8 cellular contexts compared by ENCODE assay signal in genomic region chr20:7161690-7162089, GRCh38.
DNase-seq lines count a peak whose midpoint lies in the region; ATAC-seq and TF ChIP-seq lines count a peak whose summit lies in the region.

No MANE protein-coding gene starts in this region.

- intact Hi-C loops in body of pancreas (cut with DNase I), result no loop called here
- intact Hi-C loops in ascending aorta (cut with DNase I), result no loop called here

- H3K27me3 Mint-ChIP-seq in activated CD8-positive, alpha-beta memory T cell treated with anti-CD3 and anti-CD28 coated beads, Interleukin-2, amount 10 ng/mL, durations not matched to agents 7 days and 5 days, result no peaks in the 10 kb centered on the region

- H3K9ac ChIP-seq in liver (ENCODE audit: low read depth in 1 of 2, low read length in 2 of 2), result no peak overlapping the region

- H3K27me3 ChIP-seq in body of pancreas (no peaks in the 10 kb centered on the region), liver (ENCODE audit: control insufficient read depth in 4 of 4, insufficient read depth in 4 of 4, low read length in 3 of 4) (no peaks in the 10 kb centered on the region), ascending aorta (no peaks in the 10 kb centered on the region)

- H3K4me3 ChIP-seq in body of pancreas, result no peak overlapping the region
- H3K4me3 ChIP-seq in liver (ENCODE audit: low read depth in 1 of 3, low read length in 3 of 3), result no peak overlapping the region
- no peak overlapping the region for H3K4me3 ChIP-seq in ascending aorta

- H3K36me3 ChIP-seq in body of pancreas (replicated peaks in 1 of 2; ENCODE audit: insufficient read depth in 1 of 2, low read depth in 2 of 2) (no peaks in the 10 kb centered on the region), liver (ENCODE audit: control insufficient read depth in 4 of 4, insufficient read depth in 3 of 4, low read depth in 1 of 4, low read length in 3 of 4) (no peaks in the 10 kb centered on the region), ascending aorta (no peaks in the 10 kb centered on the region)

- H3K4me1 ChIP-seq in body of pancreas, result no peaks in the 10 kb centered on the region
- no peaks in the 10 kb centered on the region for H3K4me1 ChIP-seq in liver (ENCODE audit: control insufficient read depth in 4 of 4, insufficient read depth in 4 of 4, low read length in 3 of 4)
- no peaks in the 10 kb centered on the region for H3K4me1 ChIP-seq in ascending aorta

- no peak overlapping the region for H3K4me3 Mint-ChIP-seq in activated CD8-positive, alpha-beta memory T cell treated with anti-CD3 and anti-CD28 coated beads, Interleukin-2, amount 10 ng/mL, durations not matched to agents 7 days and 5 days

- no peaks in the 10 kb centered on the region for H3K36me3 Mint-ChIP-seq in activated CD8-positive, alpha-beta memory T cell treated with anti-CD3 and anti-CD28 coated beads, Interleukin-2, amount 10 ng/mL, durations not matched to agents 7 days and 5 days

- DNase-seq in DMS53 treated with DMSO at 0.1 percent for 48 hours (lab: John Stamatoyannopoulos, UW; ENCODE audit: unreplicated experiment), result peak; percentile 34
- peak; percentile 30 for DNase-seq in NAMALWA (ENCODE audit: low spot score)
- DNase-seq in body of pancreas, result peak in 1 of 4 donors; percentile 17
- no peak for DNase-seq in ascending aorta (ENCODE audit: low spot score in 2 of 2)
- DNase-seq in activated CD8-positive, alpha-beta memory T cell treated with anti-CD3 and anti-CD28 coated beads, Interleukin-2, amount 10 ng/mL, durations not matched to agents 7 days and 5 days, result no peak

- no peaks in the 10 kb centered on the region for H3K4me1 Mint-ChIP-seq in activated CD8-positive, alpha-beta memory T cell treated with anti-CD3 and anti-CD28 coated beads, Interleukin-2, amount 10 ng/mL, durations not matched to agents 7 days and 5 days

- peaks cover 6% of the 10 kb centered on the region for H3K9me3 Mint-ChIP-seq in activated CD8-positive, alpha-beta memory T cell treated with anti-CD3 and anti-CD28 coated beads, Interleukin-2, amount 10 ng/mL, durations not matched to agents 7 days and 5 days (ENCODE audit: low read depth)

- peak; percentile 82 to 86 for TF ChIP-seq RAD21 in liver (IDR thresholded peaks at IDR 0.05)

- TF ChIP-seq CTCF in body of pancreas (IDR thresholded peaks at IDR 0.05) (peak in 5 of 7 experiments; percentile 11 to 37 (median 18)), liver (IDR thresholded peaks at IDR 0.05; ENCODE audit: low read depth, low read length, missing input control) (peak; percentile 65), ascending aorta (IDR thresholded peaks at IDR 0.05) (no peak)

- CTCF ChIA-PET in activated CD8-positive, alpha-beta memory T cell treated with anti-CD3 and anti-CD28 coated beads, Interleukin-2, amount 10 ng/mL, durations not matched to agents 7 days and 5 days (lab: Charles Lee), result no interaction called here

- TF ChIP-seq POLR2A in body of pancreas (IDR thresholded peaks at IDR 0.05), result no peak

- no peak overlapping the region for H3K27ac Mint-ChIP-seq in activated CD8-positive, alpha-beta memory T cell treated with anti-CD3 and anti-CD28 coated beads, Interleukin-2, amount 10 ng/mL, durations not matched to agents 7 days and 5 days

- H3K27ac ChIP-seq in body of pancreas, result no peak overlapping the region
- H3K27ac ChIP-seq in liver (ENCODE audit: low read depth in 1 of 2, low read length in 2 of 2), result no peak overlapping the region
- no peak overlapping the region for H3K27ac ChIP-seq in ascending aorta

- H3K9me3 ChIP-seq in body of pancreas (no peaks in the 10 kb centered on the region), liver (ENCODE audit: control insufficient read depth in 4 of 4, low read length in 3 of 4) (no peaks in the 10 kb centered on the region), ascending aorta (no peaks in the 10 kb centered on the region)

- no peak for ATAC-seq in body of pancreas
- ATAC-seq in HG03097 (IDR thresholded peaks at IDR 0.05; ENCODE audit: low FRiP score, unreplicated experiment), result no peak
- no peak for ATAC-seq in activated CD4-positive, CD25-positive, alpha-beta regulatory T cell treated with anti-CD3 and anti-CD28 coated beads, Interleukin-2, amount 50 U/mL, for 24 hours
- no peak for ATAC-seq in activated CD8-positive, alpha-beta memory T cell treated with anti-CD3 and anti-CD28 coated beads, Interleukin-2, amount 10 ng/mL, durations not matched to agents 7 days and 5 days

TF ChIP-seq in liver, 16 proteins besides CTCF, POLR2A, EP300 and RAD21:
- no peak for TF ChIP-seq YY1 (IDR thresholded peaks at IDR 0.05)
- TF ChIP-seq SP1 (IDR thresholded peaks at IDR 0.05), result no peak
- TF ChIP-seq HNF4G (IDR thresholded peaks at IDR 0.05), result no peak
- TF ChIP-seq, protein P1, sequence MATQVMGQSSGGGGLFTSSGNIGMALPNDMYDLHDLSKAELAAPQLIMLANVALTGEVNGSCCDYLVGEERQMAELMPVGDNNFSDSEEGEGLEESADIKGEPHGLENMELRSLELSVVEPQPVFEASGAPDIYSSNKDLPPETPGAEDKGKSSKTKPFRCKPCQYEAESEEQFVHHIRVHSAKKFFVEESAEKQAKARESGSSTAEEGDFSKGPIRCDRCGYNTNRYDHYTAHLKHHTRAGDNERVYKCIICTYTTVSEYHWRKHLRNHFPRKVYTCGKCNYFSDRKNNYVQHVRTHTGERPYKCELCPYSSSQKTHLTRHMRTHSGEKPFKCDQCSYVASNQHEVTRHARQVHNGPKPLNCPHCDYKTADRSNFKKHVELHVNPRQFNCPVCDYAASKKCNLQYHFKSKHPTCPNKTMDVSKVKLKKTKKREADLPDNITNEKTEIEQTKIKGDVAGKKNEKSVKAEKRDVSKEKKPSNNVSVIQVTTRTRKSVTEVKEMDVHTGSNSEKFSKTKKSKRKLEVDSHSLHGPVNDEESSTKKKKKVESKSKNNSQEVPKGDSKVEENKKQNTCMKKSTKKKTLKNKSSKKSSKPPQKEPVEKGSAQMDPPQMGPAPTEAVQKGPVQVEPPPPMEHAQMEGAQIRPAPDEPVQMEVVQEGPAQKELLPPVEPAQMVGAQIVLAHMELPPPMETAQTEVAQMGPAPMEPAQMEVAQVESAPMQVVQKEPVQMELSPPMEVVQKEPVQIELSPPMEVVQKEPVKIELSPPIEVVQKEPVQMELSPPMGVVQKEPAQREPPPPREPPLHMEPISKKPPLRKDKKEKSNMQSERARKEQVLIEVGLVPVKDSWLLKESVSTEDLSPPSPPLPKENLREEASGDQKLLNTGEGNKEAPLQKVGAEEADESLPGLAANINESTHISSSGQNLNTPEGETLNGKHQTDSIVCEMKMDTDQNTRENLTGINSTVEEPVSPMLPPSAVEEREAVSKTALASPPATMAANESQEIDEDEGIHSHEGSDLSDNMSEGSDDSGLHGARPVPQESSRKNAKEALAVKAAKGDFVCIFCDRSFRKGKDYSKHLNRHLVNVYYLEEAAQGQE (IDR thresholded peaks at IDR 0.05), result no peak
- TF ChIP-seq FOXA2 (IDR thresholded peaks at IDR 0.05), result no peak
- no peak for TF ChIP-seq TAF1 (conservative IDR thresholded peaks at IDR 0.05)
- no peak for TF ChIP-seq HNF4A (conservative IDR thresholded peaks at IDR 0.05)
- TF ChIP-seq, protein P2, sequence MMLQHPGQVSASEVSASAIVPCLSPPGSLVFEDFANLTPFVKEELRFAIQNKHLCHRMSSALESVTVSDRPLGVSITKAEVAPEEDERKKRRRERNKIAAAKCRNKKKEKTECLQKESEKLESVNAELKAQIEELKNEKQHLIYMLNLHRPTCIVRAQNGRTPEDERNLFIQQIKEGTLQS (IDR thresholded peaks at IDR 0.05), result no peak
- TF ChIP-seq EGR1 (IDR thresholded peaks at IDR 0.05; ENCODE audit: low read depth in 2 of 2), result no peak

Comparison
In these comparisons a context has a peak if more than half of its experiments do, and no peak if none do; other contexts are left out.
1. DNase-seq: peak in DMS53 treated with DMSO at 0.1 percent for 48 hours (single experiment) and NAMALWA (single experiment); none in ascending aorta (0 of 2) and activated CD8-positive, alpha-beta memory T cell treated with anti-CD3 and anti-CD28 coated beads, Interleukin-2, amount 10 ng/mL, durations not matched to agents 7 days and 5 days (single experiment).
2. CTCF ChIP-seq: peak in body of pancreas (5 of 7) and liver (single experiment); none in ascending aorta (0 of 3).